Comparison of ENCODE assay signal across 19 cellular contexts in the genomic region with DNA sequence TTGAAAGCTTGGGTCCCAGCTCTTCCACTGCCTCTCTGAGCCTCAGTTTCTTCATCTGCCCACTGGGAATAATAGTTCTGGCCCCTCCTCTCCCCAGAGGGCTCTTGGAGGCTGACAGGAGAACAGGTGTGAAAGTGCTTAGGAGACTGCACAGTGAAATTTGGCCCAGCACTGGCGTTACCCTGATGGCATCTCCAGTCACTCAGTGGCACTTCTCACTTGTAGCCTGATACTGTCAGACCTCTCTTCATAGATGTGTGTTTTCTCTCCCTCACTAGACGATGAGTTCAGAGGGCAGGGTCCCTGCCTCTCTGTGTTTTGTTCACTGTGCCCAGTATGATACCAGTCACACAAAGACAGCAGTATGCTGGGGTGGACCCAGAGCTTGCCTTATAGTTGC. TPM values are rescaled to one million over a fixed set of nuclear protein-coding genes. Genes with fewer than 3 reads are reported as not detected.
"Had no signal": no experiment of that assay in that cellular context is flagged by ENCODE, and none has a peak within 500 bp of the region (broad histone marks: within the 10 kb centered on the region; RNA-seq: fewer than 3 reads in every experiment).

No MANE protein-coding gene starts in this region.

- H3K4me1 ChIP-seq: prostate gland had no signal

- FAIRE-seq: colon, endometrium, islet of Langerhans, pancreas had no signal

- H3K4me3 ChIP-seq: esophagus squamous epithelium, pancreas, prostate gland, testis had no signal

- H3K27ac ChIP-seq: epithelial cell of prostate, esophagus squamous epithelium, pancreas, prostate gland, testis had no signal

- H3K27me3 ChIP-seq: pancreas, testis had no signal

- H3K36me3 ChIP-seq: esophagus squamous epithelium, pancreas, prostate gland had no signal

- DNase-seq: esophagus squamous epithelium, foreskin melanocyte had no signal

- H3K9me3 ChIP-seq: esophagus squamous epithelium, pancreas, prostate gland, testis had no signal

RNA-seq across cellular contexts. Expression of gene IGDCC3, which starts 22.2 kb away (rescaled TPM):
- total RNA-seq: activated CD4-positive, alpha-beta T cell treated with anti-CD3 and anti-CD28 coated beads for 36 hours; activated CD8-positive, alpha-beta memory T cell treated with anti-CD3 and anti-CD28 coated beads, Interleukin-2, amount 10 ng/mL, durations not matched to agents 7 days and 5 days; activated CD8-positive, alpha-beta T cell treated with anti-CD3 and anti-CD28 coated beads, Interleukin-2, amount 10 ng/mL, durations not matched to agents 7 days and 5 days; activated naive CD4-positive, alpha-beta T cell treated with anti-CD3 and anti-CD28 coated beads, Interleukin-2, amount 50 U/mL, for 72 hours; activated T-helper 2 cell treated with anti-CD3 and anti-CD28 coated beads, Interferon-gamma antibody, Interleukin-2, Interleukin-4, amounts not matched to agents 10 μg/mL and 5 μg/mL and 100 μg/mL, durations not matched to agents 14 hours and 24 hours and 36 hours; bronchial epithelial cell; dermis blood vessel endothelial cell; esophagus squamous epithelium; lower leg skin; naive thymus-derived CD4-positive, alpha-beta T cell; T-helper 1 cell treated with Interleukin-12 subunit alpha and Interleukin-12 subunit beta and Interleukin-4 antibody, amounts not matched to agents 30 ng/mL and 1 ng/mL, for 36 hours had no signal
- polyA plus RNA-seq: naive thymus-derived CD4-positive, alpha-beta T cell; pancreas had no signal
